Comparison of ENCODE assay signal across 8 cellular contexts in genomic region chr5:32583582-32584232, GRCh38. TPM values are rescaled to one million over a fixed set of nuclear protein-coding genes. Genes with fewer than 3 reads are reported as not detected.
A peak's percentile ranks its signal among the peaks of the same experiment; 100 is the strongest.
DNase-seq lines count a peak whose midpoint lies in the region; ATAC-seq and TF ChIP-seq lines count a peak whose summit lies in the region.

No MANE protein-coding gene starts in this region.

- peaks cover 4% of the 10 kb centered on the region for H3K79me1 ChIP-seq in mesendoderm (ENCODE audit: low read length)

- no peak overlapping the region for H3K23ac ChIP-seq in mesendoderm (ENCODE audit: low read length)

- H3K18ac ChIP-seq in mesendoderm (ENCODE audit: low read length) = peak overlapping the region; percentile 24

- peak; percentile 85 for DNase-seq in NOMO-1 treated with dmso at 0.1 percent for 144 hours (lab: John Stamatoyannopoulos, UW; ENCODE audit: unreplicated experiment)
- DNase-seq in mesendoderm = peak; percentile 42
- DNase-seq in uterus = no peak
- no peak for DNase-seq in AML-193 (lab: John Stamatoyannopoulos, UW)
- no peak for DNase-seq in coronary artery (ENCODE audit: low spot score)
- DNase-seq in NCI-H1092 treated with DMSO at 0.1 percent for 48 hours (lab: John Stamatoyannopoulos, UW) = no peak

- H3K9me3 ChIP-seq in uterus = peaks cover 0 to 6% of the 10 kb centered on the region in 2 donors

- TF ChIP-seq CTCF in uterus (IDR thresholded peaks at IDR 0.05) (no peak), coronary artery (IDR thresholded peaks at IDR 0.05) (no peak)

- no peak overlapping the region for H2AK5ac ChIP-seq in mesendoderm (ENCODE audit: low read length)

- no peak overlapping the region for H4K5ac ChIP-seq in mesendoderm (ENCODE audit: low read length)

- ATAC-seq in GM18907 (IDR thresholded peaks at IDR 0.05; ENCODE audit: unreplicated experiment) (peak; percentile 80), HG02678 (IDR thresholded peaks at IDR 0.05; ENCODE audit: unreplicated experiment) (peak; percentile 71)

- TF ChIP-seq POLR2A in uterus (IDR thresholded peaks at IDR 0.05) = no peak

- H3K4me2 ChIP-seq in mesendoderm (ENCODE audit: low read length) = no peak overlapping the region

- peak overlapping the region; percentile 25 for H3K56ac ChIP-seq in mesendoderm (ENCODE audit: low read length)

- no peaks in the 10 kb centered on the region for H3K27me3 ChIP-seq in mesendoderm (ENCODE audit: insufficient read depth, low read length, poor library complexity)
- no peaks in the 10 kb centered on the region for H3K27me3 ChIP-seq in uterus

- H3K4me3 ChIP-seq in mesendoderm (ENCODE audit: low read length) = no peak overlapping the region
- no peak overlapping the region for H3K4me3 ChIP-seq in uterus
- no peak overlapping the region for H3K4me3 ChIP-seq in coronary artery

- H2BK5ac ChIP-seq in mesendoderm (ENCODE audit: low read length) = no peak overlapping the region

- no CpG with 5 or more reads among the region's 16 CpGs for WGBS in mesendoderm (ENCODE audit: extremely low coverage, insufficient coverage, low lambda C conversion rate)

- H3K36me3 ChIP-seq in mesendoderm (ENCODE audit: control insufficient read depth, insufficient read depth, low read length) (no peaks in the 10 kb centered on the region), uterus (no peaks in the 10 kb centered on the region)

- H4K8ac ChIP-seq in mesendoderm (ENCODE audit: low read depth, low read length) = no peak overlapping the region

- H3K27ac ChIP-seq in mesendoderm (ENCODE audit: low read depth, low read length) (no peak overlapping the region), uterus (no peak overlapping the region), coronary artery (no peak overlapping the region)

- no peak overlapping the region for H2BK120ac ChIP-seq in mesendoderm (ENCODE audit: low read depth, low read length)

- intact Hi-C loops in uterus (cut with DNase I; ENCODE audit: low total_unique reads) = no loop called here

- peak overlapping the region; percentile 35 for H3K9ac ChIP-seq in mesendoderm (ENCODE audit: low read length)

- H3K4me1 ChIP-seq in mesendoderm (ENCODE audit: control insufficient read depth, low read depth, low read length) = peaks cover 8% of the 10 kb centered on the region
- peaks cover 0 to 5% of the 10 kb centered on the region in 2 donors for H3K4me1 ChIP-seq in uterus

- H3K4ac ChIP-seq in mesendoderm (ENCODE audit: low read depth, low read length) = no peak overlapping the region

- H3K79me2 ChIP-seq in mesendoderm (ENCODE audit: control insufficient read depth, insufficient read depth, low read length) = peaks cover 25% of the 10 kb centered on the region

- H2BK15ac ChIP-seq in mesendoderm (replicated peaks; ENCODE audit: low read depth) = no peak overlapping the region

RNA-seq across cellular contexts. Expression of gene SUB1, which starts 1.6 kb away (rescaled TPM):
- 812 TPM for polyA plus RNA-seq in mesendoderm (2013, experiment 1 of 2)
- 835 TPM for polyA plus RNA-seq in mesendoderm (2013, experiment 2 of 2)
- total RNA-seq in uterus = 100 to 1,000 TPM in 3 of 4 donors, 10 to 100 TPM in 1; 42.0 to 287 (median 127) TPM

Comparison
In these comparisons a context has a peak if more than half of its experiments do, and no peak if none do; other contexts are left out.
1. DNase-seq: peak in NOMO-1 treated with dmso at 0.1 percent for 144 hours (single experiment) and mesendoderm (single experiment); none in uterus (0 of 2), AML-193 (0 of 2), coronary artery (single experiment) and NCI-H1092 treated with DMSO at 0.1 percent for 48 hours (single experiment).